In genomic region chr14:75559451-75560187, GRCh38 we compare ENCODE assay signal across 8 cellular contexts. TPM values are rescaled to one million over a fixed set of nuclear protein-coding genes. Genes with fewer than 3 reads are reported as not detected.
DNase-seq lines count a peak whose midpoint lies in the region; ATAC-seq and TF ChIP-seq lines count a peak whose summit lies in the region.

No MANE protein-coding gene starts in this region.

- H3K36me3 ChIP-seq in colonic mucosa: no peaks in the 10 kb centered on the region

- H3K4me1 ChIP-seq in colonic mucosa: no peaks in the 10 kb centered on the region

- intact Hi-C loops in activated CD8-positive, alpha-beta T cell treated with anti-CD3 and anti-CD28 coated beads for 36 hours (cut with micrococcal nuclease): loop anchor here (5.0 to 10.0 kb wide), 2 partner anchors 67 to 255 kb away; no protein-coding TSS in a partner anchor
- intact Hi-C loops in colonic mucosa (cut with DNase I): loop anchor here (2.0 kb wide), 2 partner anchors 71 to 251 kb away; no protein-coding TSS in a partner anchor

- no peak overlapping the region for H3K4me3 Mint-ChIP-seq in activated CD8-positive, alpha-beta T cell treated with anti-CD3 and anti-CD28 coated beads for 36 hours

- H3K36me3 Mint-ChIP-seq in activated CD8-positive, alpha-beta T cell treated with anti-CD3 and anti-CD28 coated beads for 36 hours (ENCODE audit: low read depth): no peaks in the 10 kb centered on the region

- no peak overlapping the region for H3K9ac ChIP-seq in colonic mucosa (ENCODE audit: low read depth in 2 of 2, low read length in 2 of 2)

- CTCF ChIA-PET in HEK293T (lab: Yijun Ruan, JAX): interaction anchor here (2.7 kb wide), 1 partner anchor 11 kb away, joined by 15 read pairs; no protein-coding TSS in a partner anchor
- CTCF ChIA-PET in activated CD8-positive, alpha-beta T cell treated with anti-CD3 and anti-CD28 coated beads for 36 hours (lab: Charles Lee): interaction anchor here (1.3 to 6.1 kb wide), 9 partner anchors 10 to 101 kb away, joined by 3 to 87 read pairs (median 29); partner anchors contain the start of genes BATF, ERG28, FLVCR2 and TTLL5

- no peaks in the 10 kb centered on the region for H3K27me3 Mint-ChIP-seq in activated CD8-positive, alpha-beta T cell treated with anti-CD3 and anti-CD28 coated beads for 36 hours

- peaks cover 59% of the 10 kb centered on the region for H3K4me1 Mint-ChIP-seq in activated CD8-positive, alpha-beta T cell treated with anti-CD3 and anti-CD28 coated beads for 36 hours (ENCODE audit: low read depth)

- H3K27me3 ChIP-seq in colonic mucosa: no peaks in the 10 kb centered on the region

- no peaks in the 10 kb centered on the region for H3K9me3 ChIP-seq in colonic mucosa

- no peak for TF ChIP-seq CTCF in activated CD8-positive, alpha-beta T cell treated with anti-CD3 and anti-CD28 coated beads for 36 hours (IDR thresholded peaks at IDR 0.05)
- no peak for TF ChIP-seq CTCF in colonic mucosa (IDR thresholded peaks at IDR 0.05)

- DNase-seq in AML-193 (lab: John Stamatoyannopoulos, UW) (peak; percentile 94 to 95), HEK293T (ENCODE audit: extremely low spot score) (no peak), kidney glomerular epithelial cell (lab: John Stamatoyannopoulos, UW) (peak; percentile 1), colonic mucosa (no peak), foreskin melanocyte (no peak), NCI-H1436 treated with DMSO at 0.1 percent for 48 hours (lab: John Stamatoyannopoulos, UW) (no peak), cerebellum (ENCODE audit: low spot score) (no peak)
- peak; percentile 87 for DNase-seq in activated CD8-positive, alpha-beta T cell treated with anti-CD3 and anti-CD28 coated beads for 36 hours

- H3K27ac ChIP-seq in colonic mucosa: no peak overlapping the region

- no peak overlapping the region for H3K4me3 ChIP-seq in colonic mucosa

- peak overlapping the region; percentile 91 for H3K27ac Mint-ChIP-seq in activated CD8-positive, alpha-beta T cell treated with anti-CD3 and anti-CD28 coated beads for 36 hours

- ATAC-seq in activated CD8-positive, alpha-beta T cell treated with anti-CD3 and anti-CD28 coated beads for 36 hours: peak; percentile 70

- POLR2A ChIA-PET in HEK293T (lab: Yijun Ruan, JAX): no interaction called here
- POLR2A ChIA-PET in activated CD8-positive, alpha-beta T cell treated with anti-CD3 and anti-CD28 coated beads for 36 hours (lab: Charles Lee): interaction anchor here (1.0 to 5.2 kb wide), 7 partner anchors 11 to 63 kb away, joined by 4 to 27 read pairs (median 5); partner anchors contain the start of gene BATF

- H3K9me3 Mint-ChIP-seq in activated CD8-positive, alpha-beta T cell treated with anti-CD3 and anti-CD28 coated beads for 36 hours: no peaks in the 10 kb centered on the region

TF ChIP-seq in HEK293T, 16 proteins besides CTCF, POLR2A, EP300 and RAD21:
- TF ChIP-seq PKNOX1 (IDR thresholded peaks at IDR 0.05) (peak; percentile 46; the same call in 1 of the 2 replicates), ZNF384 (IDR thresholded peaks at IDR 0.05) (no peak)

RNA-seq across cellular contexts. Expression of gene FLVCR2, which starts 18.8 kb away (rescaled TPM):
- 1 to 10 TPM in 1 of 2 experiments, under 1 TPM in 1; 0.50 to 4.4 TPM for total RNA-seq in activated CD8-positive, alpha-beta T cell treated with anti-CD3 and anti-CD28 coated beads for 36 hours
- 10 to 100 TPM in 1 of 2 donors, 1 to 10 TPM in 1; 9.0 to 10.8 TPM for total RNA-seq in colonic mucosa
- 6.4 TPM for total RNA-seq in cerebellum

RNA-seq across cellular contexts. Expression of gene BATF, which starts 37.4 kb away (rescaled TPM):
- total RNA-seq in activated CD8-positive, alpha-beta T cell treated with anti-CD3 and anti-CD28 coated beads for 36 hours: 10 to 100 TPM; 46.4 to 47.0 TPM
- 1 to 10 TPM in 1 of 2 donors, under 1 TPM in 1; 0.77 to 1.3 TPM for total RNA-seq in colonic mucosa
- not detected for total RNA-seq in cerebellum

Comparison
In these comparisons a context has a peak if more than half of its experiments do, and no peak if none do; other contexts are left out.
1. DNase-seq: peak in AML-193 (2 of 2), activated CD8-positive, alpha-beta T cell treated with anti-CD3 and anti-CD28 coated beads for 36 hours (single experiment) and kidney glomerular epithelial cell (single experiment); none in HEK293T (single experiment), colonic mucosa (single experiment), foreskin melanocyte (single experiment), NCI-H1436 treated with DMSO at 0.1 percent for 48 hours (single experiment) and cerebellum (single experiment).
2. RNA of gene BATF, which starts 37.4 kb away (total RNA-seq): 46.4 to 47.0 TPM in activated CD8-positive, alpha-beta T cell treated with anti-CD3 and anti-CD28 coated beads for 36 hours; 0.77 to 1.3 TPM in colonic mucosa and not detected in cerebellum (single experiment); every median in the first group is over 10 times any median in the second.